19 cellular contexts compared by ENCODE assay signal in genomic region chr1:161081519-161081918, GRCh38. TPM values are rescaled to one million over a fixed set of nuclear protein-coding genes. Genes with fewer than 3 reads are reported as not detected.
"Had no signal": no experiment of that assay in that cellular context is flagged by ENCODE, and none has a peak within 500 bp of the region (broad histone marks: within the 10 kb centered on the region; RNA-seq: fewer than 3 reads in every experiment).

No MANE protein-coding gene starts in this region.

- H3K27ac Mint-ChIP-seq: activated naive CD4-positive, alpha-beta T cell treated with anti-CD3 and anti-CD28 coated beads for 36 hours; immature natural killer cell had no signal

- H3K9me3 ChIP-seq: thoracic aorta, uterus had no signal

- DNase-seq: activated CD4-positive, alpha-beta T cell treated with anti-CD3 and anti-CD28 coated beads for 48 hours; activated naive CD4-positive, alpha-beta T cell treated with anti-CD3 and anti-CD28 coated beads for 36 hours; effector CD4-positive, alpha-beta T cell; immature natural killer cell; left cardiac atrium; nephron progenitor cell; stimulated activated CD4-positive, alpha-beta T cell treated with anti-CD3 and anti-CD28 coated beads, Interleukin-2, amount 100 ng/mL, for 48 hours; stimulated activated CD8-positive, alpha-beta memory T cell treated with anti-CD3 and anti-CD28 coated beads, Interleukin-4, amount 100 ng/mL, for 48 hours; stimulated activated naive CD8-positive, alpha-beta T cell treated with anti-CD3 and anti-CD28 coated beads, Interleukin-15, Interleukin-2, amounts not matched to agents 100 U/mL and 50 U/mL, for 24 hours; T-helper 9 cell; uterus had no signal

- H3K4me3 Mint-ChIP-seq: activated naive CD4-positive, alpha-beta T cell treated with anti-CD3 and anti-CD28 coated beads for 36 hours; immature natural killer cell; nephron progenitor cell had no signal

- H3K9me3 Mint-ChIP-seq: activated naive CD4-positive, alpha-beta T cell treated with anti-CD3 and anti-CD28 coated beads for 36 hours; immature natural killer cell; nephron progenitor cell had no signal

- H3K27me3 ChIP-seq: uterus had no signal

- H3K36me3 Mint-ChIP-seq: immature natural killer cell had no signal

- H3K36me3 ChIP-seq: thoracic aorta, uterus had no signal

- H3K4me1 Mint-ChIP-seq: immature natural killer cell had no signal

- H3K27ac ChIP-seq: thoracic aorta, uterus, VCaP had no signal

- H3K4me1 ChIP-seq: uterus had no signal

- FAIRE-seq: colon had no signal

- H3K4me3 ChIP-seq: thoracic aorta, uterus had no signal

- ATAC-seq: left cardiac atrium, sciatic nerve had no signal

RNA-seq across cellular contexts. Expression of gene NECTIN4, which starts 7.8 kb away (rescaled TPM):
- total RNA-seq: activated naive CD4-positive, alpha-beta T cell treated with anti-CD3 and anti-CD28 coated beads for 36 hours; cardiac septum; lung microvascular endothelial cell had no signal
- polyA plus RNA-seq: immature natural killer cell had no signal

RNA-seq across cellular contexts. Expression of gene ARHGAP30, which starts 11.8 kb away (rescaled TPM):
- total RNA-seq: glomerular endothelial cell, lung microvascular endothelial cell, pulmonary artery endothelial cell had no signal
